8 cellular contexts compared by ENCODE assay signal in the genomic region with DNA sequence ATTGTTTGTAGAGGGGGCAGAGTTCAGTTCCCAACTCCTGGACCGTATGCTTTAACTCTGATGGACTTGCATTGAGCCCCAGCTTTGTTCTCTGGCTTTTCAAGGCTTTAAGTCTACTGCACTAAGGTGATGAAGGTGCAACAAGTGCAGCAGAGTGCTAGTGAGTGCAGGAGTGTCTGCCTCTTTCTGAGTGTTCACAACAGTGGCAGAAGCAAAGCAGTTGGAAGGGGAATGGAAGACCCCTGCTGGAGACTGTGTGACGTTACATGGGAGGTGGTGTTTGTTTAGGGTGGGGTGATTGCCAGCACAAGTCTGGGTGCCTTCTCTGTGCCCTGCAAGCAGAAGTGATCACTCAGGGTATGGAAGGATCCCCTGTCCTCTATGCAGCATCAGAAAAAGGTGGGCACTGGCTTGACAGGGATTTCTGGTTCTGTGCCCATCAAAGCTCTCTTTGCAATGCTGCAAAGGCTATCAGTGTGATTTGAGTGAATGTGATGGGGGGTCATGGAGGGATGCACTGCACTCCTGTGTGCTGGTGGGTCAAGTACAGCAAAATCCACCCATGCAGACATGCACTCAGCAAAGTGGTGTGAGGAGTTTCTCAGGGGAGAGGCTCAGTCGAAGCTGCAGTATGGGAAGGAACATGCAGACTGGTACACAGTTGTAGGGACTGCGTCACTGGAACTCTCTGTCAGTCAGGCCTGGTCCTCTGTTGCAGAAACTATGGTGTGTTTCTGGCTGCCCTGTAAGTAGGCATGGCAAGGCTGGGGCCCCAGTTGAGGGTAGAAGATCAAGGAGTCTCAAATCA.
DNase-seq lines count a peak whose midpoint lies in the region; ATAC-seq lines count a peak whose summit lies in the region.

No MANE protein-coding gene starts in this region.

- ATAC-seq in GM21529 (IDR thresholded peaks at IDR 0.05; ENCODE audit: unreplicated experiment) (peak; percentile 82), HG03280 (IDR thresholded peaks at IDR 0.05; ENCODE audit: unreplicated experiment) (no peak), T-helper 17 cell (no peak)
- ATAC-seq in activated naive CD4-positive, alpha-beta T cell treated with anti-CD3 and anti-CD28 coated beads, Interleukin-2, amount 50 U/mL, for 72 hours: no peak

- DNase-seq in ELF-1 (ENCODE audit: low read depth, low spot score) (peak; percentile 47), NAMALWA (ENCODE audit: low spot score) (peak; percentile 51), iPS DF 6.9 (ENCODE audit: low read depth, low spot score) (peak; percentile 45), NCI-H2107 (lab: John Stamatoyannopoulos, UW) (no peak), T-helper 17 cell (no peak)
- no peak for DNase-seq in activated naive CD4-positive, alpha-beta T cell treated with anti-CD3 and anti-CD28 coated beads, Interleukin-2, amount 50 U/mL, for 72 hours (ENCODE audit: low spot score in 2 of 2)

- no peaks in the 10 kb centered on the region for H3K4me1 Mint-ChIP-seq in T-helper 17 cell

- H3K27ac ChIP-seq in iPS DF 6.9 (ENCODE audit: low read length): no peak overlapping the region

- no peaks in the 10 kb centered on the region for H3K9me3 ChIP-seq in iPS DF 6.9 (ENCODE audit: control insufficient read depth, insufficient read depth, low read length)
- H3K9me3 ChIP-seq in T-helper 17 cell (ENCODE audit: control insufficient read depth, low read length, poor library complexity, severe bottlenecking): no peaks in the 10 kb centered on the region

- H3K4me1 ChIP-seq in iPS DF 6.9 (ENCODE audit: control insufficient read depth, insufficient read depth, low read length): no peaks in the 10 kb centered on the region; the same call in 1 of the 2 replicates

- no peaks in the 10 kb centered on the region for H3K27me3 ChIP-seq in iPS DF 6.9 (ENCODE audit: control insufficient read depth, insufficient read depth, low read length)

- WGBS in iPS DF 6.9 (ENCODE audit: insufficient coverage, insufficient read length): no CpG with 5 or more reads among the region's 4 CpGs

- H3K27ac Mint-ChIP-seq in activated naive CD4-positive, alpha-beta T cell treated with anti-CD3 and anti-CD28 coated beads, Interleukin-2, amount 50 U/mL, for 72 hours: no peak overlapping the region
- H3K27ac Mint-ChIP-seq in T-helper 17 cell: no peak overlapping the region

- no peak overlapping the region for H3K4me3 Mint-ChIP-seq in T-helper 17 cell

- H3K36me3 Mint-ChIP-seq in activated naive CD4-positive, alpha-beta T cell treated with anti-CD3 and anti-CD28 coated beads, Interleukin-2, amount 50 U/mL, for 72 hours: no peaks in the 10 kb centered on the region
- H3K36me3 Mint-ChIP-seq in T-helper 17 cell (ENCODE audit: low read depth): no peaks in the 10 kb centered on the region

- no peaks in the 10 kb centered on the region for H3K9me3 Mint-ChIP-seq in activated naive CD4-positive, alpha-beta T cell treated with anti-CD3 and anti-CD28 coated beads, Interleukin-2, amount 50 U/mL, for 72 hours

- H3K36me3 ChIP-seq in iPS DF 6.9 (ENCODE audit: control insufficient read depth, insufficient read depth, low read length): no peaks in the 10 kb centered on the region

- H3K4me3 ChIP-seq in iPS DF 6.9 (ENCODE audit: low read length): no peak overlapping the region

- H3K27me3 Mint-ChIP-seq in T-helper 17 cell: no peaks in the 10 kb centered on the region

Comparison
In these comparisons a context has a peak if more than half of its experiments do, and no peak if none do; other contexts are left out.
1. DNase-seq: peak in ELF-1 (single experiment), NAMALWA (single experiment) and iPS DF 6.9 (single experiment); none in NCI-H2107 (single experiment), activated naive CD4-positive, alpha-beta T cell treated with anti-CD3 and anti-CD28 coated beads, Interleukin-2, amount 50 U/mL, for 72 hours (0 of 2) and T-helper 17 cell (0 of 3).